In the genomic region with DNA sequence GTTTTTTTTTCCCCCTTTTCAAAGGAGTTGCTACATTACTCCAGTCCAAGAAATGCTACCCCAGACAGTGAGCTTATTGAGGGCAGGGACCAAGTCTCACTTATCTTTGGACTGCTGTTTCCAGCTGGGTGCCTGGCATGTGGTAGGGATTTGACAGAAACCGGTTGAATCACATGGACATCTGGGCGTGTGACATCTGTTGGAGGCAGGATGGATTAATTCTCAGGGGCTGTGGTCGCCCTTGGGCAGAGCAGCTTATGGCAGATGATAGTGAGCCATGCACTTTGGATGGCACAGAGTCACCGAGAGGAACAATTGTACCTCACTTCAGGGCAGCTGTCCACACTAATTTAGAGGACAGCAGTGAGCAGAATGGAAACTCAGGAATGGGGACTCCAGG, we compare ENCODE assay signal across 17 cellular contexts.
"Had no signal": no experiment of that assay in that cellular context is flagged by ENCODE, and none has a peak within 500 bp of the region (broad histone marks: within the 10 kb centered on the region; RNA-seq: fewer than 3 reads in every experiment).

No MANE protein-coding gene starts in this region.

- ATAC-seq: foreskin keratinocyte, lower lobe of right lung had no signal

- DNase-seq: activated CD4-positive, alpha-beta T cell treated with anti-CD3 and anti-CD28 coated beads for 1 hour; activated CD4-positive, alpha-beta T cell treated with anti-CD3 and anti-CD28 coated beads, Interleukin-2, amount 50 U/mL, for 48 hours; activated effector memory CD4-positive, alpha-beta T cell treated with anti-CD3 and anti-CD28 coated beads, Interleukin-2, amount 50 U/mL, for 16 hours; activated naive CD4-positive, alpha-beta T cell treated with anti-CD3 and anti-CD28 coated beads, Interleukin-2, amount 50 U/mL, for 16 hours; activated T-cell treated with anti-CD3 and anti-CD28 coated beads, Interleukin-2, amount 50 U/mL, for 24 hours; aorta; brain microvascular endothelial cell; central memory CD4-positive, alpha-beta T cell; dorsolateral prefrontal cortex; foreskin keratinocyte; hippocampal formation; islet precursor cell; lower lobe of right lung; nucleus accumbens; stimulated activated naive CD4-positive, alpha-beta T cell treated with Interleukin-2 at 50 U/mL for 16 hours; T-helper 1 cell; WERI-Rb-1 had no signal
